8 cellular contexts compared by ENCODE assay signal in the genomic region with DNA sequence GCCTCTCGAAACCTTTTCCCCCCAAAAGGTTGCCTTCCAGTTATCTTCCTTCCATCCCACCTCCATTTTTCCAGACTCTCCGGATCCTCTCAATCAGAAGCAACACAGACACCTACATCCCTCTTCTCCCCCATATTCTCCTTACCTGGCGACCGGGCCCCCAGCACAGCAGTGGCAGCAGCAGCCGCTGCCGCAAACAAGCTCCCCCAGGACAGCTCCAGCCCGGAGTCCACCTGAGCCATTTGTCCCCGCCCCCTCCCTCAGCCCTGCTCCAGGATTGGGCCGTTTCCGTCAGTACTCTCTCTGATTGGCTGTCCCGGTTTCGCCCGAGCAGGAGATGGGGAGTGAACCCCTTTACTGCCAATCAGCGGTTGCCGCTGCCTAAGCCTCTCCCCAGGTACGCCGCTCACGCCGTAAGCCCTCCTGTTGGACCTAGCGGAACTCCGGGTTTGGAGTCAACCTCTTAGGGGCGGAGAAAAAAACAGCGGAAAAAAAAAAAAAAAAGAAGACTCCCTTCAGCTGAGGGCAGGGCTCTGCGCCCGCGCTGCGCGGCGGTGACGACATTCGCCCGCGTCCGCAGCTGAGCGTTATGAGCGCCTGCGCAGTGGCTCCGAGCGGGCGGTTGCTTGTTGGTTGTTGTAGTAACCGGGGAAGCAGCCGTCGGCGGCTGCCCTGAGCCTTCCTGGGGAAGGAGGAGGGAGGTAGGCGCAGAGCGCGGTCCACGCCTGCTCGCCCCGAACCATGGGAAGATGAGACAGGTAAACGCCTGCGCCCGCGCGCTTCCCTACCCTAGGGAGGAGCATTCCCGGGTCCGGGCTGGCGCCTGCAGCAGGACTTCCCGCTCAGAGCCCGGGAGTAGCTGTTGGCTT. TPM values are rescaled to one million over a fixed set of nuclear protein-coding genes. Genes with fewer than 3 reads are reported as not detected.
A peak's percentile ranks its signal among the peaks of the same experiment; 100 is the strongest.
DNase-seq lines count a peak whose midpoint lies in the region; ATAC-seq, FAIRE-seq and TF ChIP-seq lines count a peak whose summit lies in the region.

A gene with protein sequence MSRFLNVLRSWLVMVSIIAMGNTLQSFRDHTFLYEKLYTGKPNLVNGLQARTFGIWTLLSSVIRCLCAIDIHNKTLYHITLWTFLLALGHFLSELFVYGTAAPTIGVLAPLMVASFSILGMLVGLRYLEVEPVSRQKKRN (minus strand): TSS at position 247 of the 869 bp plus-strand sequence. CDS start 3,374 bp downstream, outside the sequence.
A gene with protein sequence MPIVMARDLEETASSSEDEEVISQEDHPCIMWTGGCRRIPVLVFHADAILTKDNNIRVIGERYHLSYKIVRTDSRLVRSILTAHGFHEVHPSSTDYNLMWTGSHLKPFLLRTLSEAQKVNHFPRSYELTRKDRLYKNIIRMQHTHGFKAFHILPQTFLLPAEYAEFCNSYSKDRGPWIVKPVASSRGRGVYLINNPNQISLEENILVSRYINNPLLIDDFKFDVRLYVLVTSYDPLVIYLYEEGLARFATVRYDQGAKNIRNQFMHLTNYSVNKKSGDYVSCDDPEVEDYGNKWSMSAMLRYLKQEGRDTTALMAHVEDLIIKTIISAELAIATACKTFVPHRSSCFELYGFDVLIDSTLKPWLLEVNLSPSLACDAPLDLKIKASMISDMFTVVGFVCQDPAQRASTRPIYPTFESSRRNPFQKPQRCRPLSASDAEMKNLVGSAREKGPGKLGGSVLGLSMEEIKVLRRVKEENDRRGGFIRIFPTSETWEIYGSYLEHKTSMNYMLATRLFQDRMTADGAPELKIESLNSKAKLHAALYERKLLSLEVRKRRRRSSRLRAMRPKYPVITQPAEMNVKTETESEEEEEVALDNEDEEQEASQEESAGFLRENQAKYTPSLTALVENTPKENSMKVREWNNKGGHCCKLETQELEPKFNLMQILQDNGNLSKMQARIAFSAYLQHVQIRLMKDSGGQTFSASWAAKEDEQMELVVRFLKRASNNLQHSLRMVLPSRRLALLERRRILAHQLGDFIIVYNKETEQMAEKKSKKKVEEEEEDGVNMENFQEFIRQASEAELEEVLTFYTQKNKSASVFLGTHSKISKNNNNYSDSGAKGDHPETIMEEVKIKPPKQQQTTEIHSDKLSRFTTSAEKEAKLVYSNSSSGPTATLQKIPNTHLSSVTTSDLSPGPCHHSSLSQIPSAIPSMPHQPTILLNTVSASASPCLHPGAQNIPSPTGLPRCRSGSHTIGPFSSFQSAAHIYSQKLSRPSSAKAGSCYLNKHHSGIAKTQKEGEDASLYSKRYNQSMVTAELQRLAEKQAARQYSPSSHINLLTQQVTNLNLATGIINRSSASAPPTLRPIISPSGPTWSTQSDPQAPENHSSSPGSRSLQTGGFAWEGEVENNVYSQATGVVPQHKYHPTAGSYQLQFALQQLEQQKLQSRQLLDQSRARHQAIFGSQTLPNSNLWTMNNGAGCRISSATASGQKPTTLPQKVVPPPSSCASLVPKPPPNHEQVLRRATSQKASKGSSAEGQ (N-terminal part only) (plus strand): TSS at position 617 of the 869 bp plus-strand sequence. CDS start 1,904 bp downstream, outside the sequence.

- peaks cover 7% of the 10 kb centered on the region for H3K27me3 Mint-ChIP-seq in brain

- H3K27ac ChIP-seq in 22Rv1: peak within 1 kb of the TSS; percentile 93

- peak; percentile 82 for FAIRE-seq in TTC549 (lab: Jason Lieb, UNC)

- DNase-seq in NCI-H2107 treated with DMSO at 0.1 percent for 48 hours (lab: John Stamatoyannopoulos, UW; ENCODE audit: unreplicated experiment) (peak; percentile 99), iPS DF 19.7 (ENCODE audit: low read depth, low spot score) (peak; percentile 98), sciatic nerve (ENCODE audit: low spot score) (peak; percentile 97)

- peaks cover 5% of the 10 kb centered on the region for H3K36me3 Mint-ChIP-seq in brain

- H3K9me3 Mint-ChIP-seq in brain: peaks cover 0 to 8% (median 4%) of the 10 kb centered on the region in 5 experiments

- H3K4me3 Mint-ChIP-seq in brain: peak within 1 kb of the TSS; percentile 93 to 99 (median 98)

- TF ChIP-seq CTCF in 22Rv1 (IDR thresholded peaks at IDR 0.05) (no peak), brain (conservative IDR thresholded peaks at IDR 0.05) (no peak)

- H3K4me1 Mint-ChIP-seq in brain: peaks cover 74% of the 10 kb centered on the region

- H3K27ac Mint-ChIP-seq in brain: peak within 1 kb of the TSS; percentile 92 to 98 (median 97)

- ATAC-seq in GM18520 (IDR thresholded peaks at IDR 0.05; ENCODE audit: unreplicated experiment) (peak; percentile 96), HG03064 (IDR thresholded peaks at IDR 0.05; ENCODE audit: low read depth, unreplicated experiment) (peak; percentile 98), sciatic nerve (peak; percentile 98)

- intact Hi-C loops in sciatic nerve (cut with DNase I): no loop called here

RNA-seq across cellular contexts. Expression of the first gene that starts in this region (rescaled TPM):
- polyA plus RNA-seq in brain (ENCODE audit: insufficient read depth, low read depth, low replicate concordance): 39.2 TPM
- 10.1 TPM for total RNA-seq in sciatic nerve

RNA-seq across cellular contexts. Expression of the second gene that starts in this region (rescaled TPM):
- polyA plus RNA-seq in brain (ENCODE audit: insufficient read depth, low read depth, low replicate concordance): 34.1 TPM
- 44.0 TPM for total RNA-seq in sciatic nerve

Comparison
In these comparisons a context has a peak if more than half of its experiments do, and no peak if none do; other contexts are left out.
1. Peak in every context shown above with its lines: DNase-seq, ATAC-seq and H3K27ac ChIP-seq.